In genomic region chr18:682833-683232, GRCh38 we compare ENCODE assay signal across 23 cellular contexts. TPM values are rescaled to one million over a fixed set of nuclear protein-coding genes. Genes with fewer than 3 reads are reported as not detected.
"Had no signal": no experiment of that assay in that cellular context is flagged by ENCODE, and none has a peak within 500 bp of the region (broad histone marks: within the 10 kb centered on the region; RNA-seq: fewer than 3 reads in every experiment).

No MANE protein-coding gene starts in this region.

- H3K4me3 ChIP-seq: esophagus squamous epithelium, right atrium auricular region, skin epidermis, suprapubic skin had no signal

- H3K9me3 Mint-ChIP-seq: activated B cell treated with CpG ODN at 0.5 μM for 24 hours; activated naive CD4-positive, alpha-beta T cell treated with anti-CD3 and anti-CD28 coated beads, Interleukin-2, amount 50 U/mL, for 24 hours; central memory CD8-positive, alpha-beta T cell; naive thymus-derived CD8-positive, alpha-beta T cell; T-cell had no signal

- H3K27ac Mint-ChIP-seq: activated B cell treated with CpG ODN at 0.5 μM for 24 hours, T-cell had no signal

- H3K4me1 Mint-ChIP-seq: activated B cell treated with CpG ODN at 0.5 μM for 24 hours had no signal

- H3K9me3 ChIP-seq: esophagus squamous epithelium, right atrium auricular region, suprapubic skin had no signal

- H3K27ac ChIP-seq: brain microvascular endothelial cell, esophagus squamous epithelium, right atrium auricular region, suprapubic skin had no signal

- H3K27me3 ChIP-seq: brain microvascular endothelial cell, esophagus squamous epithelium, right atrium auricular region, suprapubic skin had no signal

- ATAC-seq: left ventricle myocardium superior had no signal

- H3K4me3 Mint-ChIP-seq: activated B cell treated with CpG ODN at 0.5 μM for 24 hours; activated naive CD4-positive, alpha-beta T cell treated with anti-CD3 and anti-CD28 coated beads, Interleukin-2, amount 50 U/mL, for 24 hours; central memory CD8-positive, alpha-beta T cell had no signal

- H3K4me1 ChIP-seq: esophagus squamous epithelium, right atrium auricular region, suprapubic skin had no signal

- H3K27me3 Mint-ChIP-seq: activated B cell treated with CpG ODN at 0.5 μM for 24 hours; activated naive CD4-positive, alpha-beta T cell treated with anti-CD3 and anti-CD28 coated beads, Interleukin-2, amount 50 U/mL, for 24 hours; central memory CD8-positive, alpha-beta T cell; naive thymus-derived CD8-positive, alpha-beta T cell; T-cell had no signal

- DNase-seq: activated B cell treated with CpG ODN at 0.5 μM for 24 hours; activated CD4-positive, alpha-beta T cell treated with anti-CD3 and anti-CD28 coated beads, Interleukin-2, amount 50 U/mL, for 4 hours; activated effector memory CD4-positive, alpha-beta T cell treated with Interleukin-2 at 50 U/mL for 16 hours; anterior cingulate cortex; brain microvascular endothelial cell; cortex of kidney; effector CD8-positive, alpha-beta T cell; esophagus squamous epithelium; hypothalamus; kidney; left ventricle myocardium superior; mesenchymal stem cell; naive thymus-derived CD8-positive, alpha-beta T cell; posterior cingulate gyrus; stimulated activated CD4-positive, alpha-beta T cell treated with anti-CD3 and anti-CD28 coated beads, Interleukin-15, amount 100 ng/mL, for 24 hours; stimulated activated CD4-positive, alpha-beta T cell treated with anti-CD3 and anti-CD28 coated beads, Interleukin-4, amount 100 ng/mL, for 24 hours; stimulated activated naive CD4-positive, alpha-beta T cell treated with Interleukin-2 at 50 U/mL for 16 hours; T-cell had no signal

RNA-seq across cellular contexts. Expression of gene TYMS, which starts 25.4 kb away (rescaled TPM):
- total RNA-seq: naive thymus-derived CD8-positive, alpha-beta T cell had no signal
